26 cellular contexts compared by ENCODE assay signal in genomic region chr14:52661314-52661713, GRCh38.
"Had no signal": no experiment of that assay in that cellular context is flagged by ENCODE, and none has a peak within 500 bp of the region (broad histone marks: within the 10 kb centered on the region; RNA-seq: fewer than 3 reads in every experiment).

No MANE protein-coding gene starts in this region.

- H3K27ac Mint-ChIP-seq: activated CD4-positive, alpha-beta memory T cell treated with anti-CD3 and anti-CD28 coated beads, Interleukin-2, amount 10 ng/mL, durations not matched to agents 7 days and 5 days; activated CD4-positive, alpha-beta T cell treated with anti-CD3 and anti-CD28 coated beads, Interleukin-2, amount 10 ng/mL, durations not matched to agents 7 days and 5 days had no signal

- H3K27ac ChIP-seq: breast epithelium, colonic mucosa, KMS-11, SJCRH30, VCaP had no signal

- H3K9me3 Mint-ChIP-seq: activated CD4-positive, alpha-beta memory T cell treated with anti-CD3 and anti-CD28 coated beads, Interleukin-2, amount 10 ng/mL, durations not matched to agents 7 days and 5 days; activated CD4-positive, alpha-beta T cell treated with anti-CD3 and anti-CD28 coated beads, Interleukin-2, amount 10 ng/mL, durations not matched to agents 7 days and 5 days had no signal

- ATAC-seq: Panc1, Right ventricle myocardium inferior had no signal

- H3K36me3 ChIP-seq: breast epithelium, colonic mucosa had no signal

- H3K4me3 Mint-ChIP-seq: activated CD4-positive, alpha-beta memory T cell treated with anti-CD3 and anti-CD28 coated beads, Interleukin-2, amount 10 ng/mL, durations not matched to agents 7 days and 5 days; activated CD4-positive, alpha-beta T cell treated with anti-CD3 and anti-CD28 coated beads, Interleukin-2, amount 10 ng/mL, durations not matched to agents 7 days and 5 days had no signal

- H3K4me1 ChIP-seq: breast epithelium, colonic mucosa, SJCRH30 had no signal

- DNase-seq: activated CD4-positive, alpha-beta memory T cell treated with anti-CD3 and anti-CD28 coated beads, Interleukin-2, amount 10 ng/mL, durations not matched to agents 7 days and 5 days; activated CD4-positive, alpha-beta T cell treated with anti-CD3 and anti-CD28 coated beads, Interleukin-2, amount 10 ng/mL, durations not matched to agents 7 days and 5 days; activated CD4-positive, CD25-positive, alpha-beta regulatory T cell; activated CD8-positive, alpha-beta memory T cell treated with anti-CD3 and anti-CD28 coated beads, Interleukin-2, amount 50 U/mL, for 4 hours; activated gamma-delta T cell treated with Interleukin-2 at 50 U/mL for 16 hours; activated naive CD4-positive, alpha-beta T cell treated with anti-CD3 and anti-CD28 coated beads, Interleukin-2, amount 50 U/mL, for 16 hours; activated T-cell treated with anti-CD3 and anti-CD28 coated beads, Interleukin-2, amount 50 U/mL, for 1 hour; aorta; caudate nucleus; colonic mucosa; MG63; NCI-H1105; NCI-H1930; NCI-H510A treated with DMSO at 0.1 percent for 48 hours; NCI-H774; NK-92 treated with Interleukin-12 subunit alpha and Interleukin-12 subunit beta, amount 100 ng/mL, for 24 hours; OCI-M1; RPMI8226; SJCRH30; SK-N-SH; T-helper 1 cell had no signal

- H3K4me3 ChIP-seq: breast epithelium, colonic mucosa, MG63, SJCRH30 had no signal

- H3K27me3 ChIP-seq: breast epithelium, colonic mucosa, MG63, SJCRH30 had no signal

- H3K9ac ChIP-seq: KMS-11, SK-N-SH had no signal

- H3K27me3 Mint-ChIP-seq: activated CD4-positive, alpha-beta memory T cell treated with anti-CD3 and anti-CD28 coated beads, Interleukin-2, amount 10 ng/mL, durations not matched to agents 7 days and 5 days; activated CD4-positive, alpha-beta T cell treated with anti-CD3 and anti-CD28 coated beads, Interleukin-2, amount 10 ng/mL, durations not matched to agents 7 days and 5 days had no signal

- H3K9me3 ChIP-seq: breast epithelium, colonic mucosa, MG63, SJCRH30, SK-N-SH had no signal

- H3K4me2 ChIP-seq: KMS-11, SK-N-SH had no signal
